In genomic region chr3:38165722-38166387, GRCh38 we compare ENCODE assay signal across 1 cellular context.
TF ChIP-seq lines count a peak whose summit lies in the region.

No MANE protein-coding gene starts in this region.

TF ChIP-seq in K562, 482 proteins besides CTCF, POLR2A, EP300 and RAD21 (continued from another document and continues in another):
- TF ChIP-seq PREB (CRISPR knock-in tag; IDR thresholded peaks at IDR 0.05) (no peak), CBX5 (IDR thresholded peaks at IDR 0.05; ENCODE audit: borderline replicate concordance, low read depth) (0 out of 2 replicates have a peak, but pooled peaks have one; percentile 8), RUNX1 (IDR thresholded peaks at IDR 0.05; ENCODE audit: low read depth) (no peak), NFXL1 (CRISPR knock-in tag; IDR thresholded peaks at IDR 0.05) (no peak), KAT7 (CRISPR knock-in tag; IDR thresholded peaks at IDR 0.05; ENCODE audit: borderline replicate concordance) (peak; percentile 98), RBBP5 (IDR thresholded peaks at IDR 0.05; ENCODE audit: borderline replicate concordance, insufficient read depth, low read length, poor library complexity, severe bottlenecking) (peak; percentile 91), CREB5 (CRISPR knock-in tag; IDR thresholded peaks at IDR 0.05) (no peak), TCF3 (CRISPR knock-in tag; IDR thresholded peaks at IDR 0.05) (no peak), PTTG1 (tag; IDR thresholded peaks at IDR 0.05; ENCODE audit: low read depth) (no peak), GABPB1 (CRISPR knock-in tag; IDR thresholded peaks at IDR 0.05) (no peak), SRF (CRISPR knock-in tag; IDR thresholded peaks at IDR 0.05) (no peak), BRCA1 (IDR thresholded peaks at IDR 0.05) (no peak), BRCA1 (CRISPR knock-in tag; IDR thresholded peaks at IDR 0.05) (peak; percentile 93; the same call in 1 of the 2 replicates), CBFA2T2 (conservative IDR thresholded peaks at IDR 0.05) (no peak), TBL1XR1 (IDR thresholded peaks at IDR 0.05; ENCODE audit: low read length in 2 of 2) (no peak), SMARCA5 (IDR thresholded peaks at IDR 0.05) (no peak), OTX1 (CRISPR knock-in tag; IDR thresholded peaks at IDR 0.05) (no peak), SMARCA4 (IDR thresholded peaks at IDR 0.05) (no peak), ZBTB17 (CRISPR knock-in tag; IDR thresholded peaks at IDR 0.05) (no peak), SMAD3 (CRISPR knock-in tag; conservative IDR thresholded peaks at IDR 0.05) (no peak), EGR1 (conservative IDR thresholded peaks at IDR 0.05) (no peak), PHF20 (IDR thresholded peaks at IDR 0.05; ENCODE audit: partially characterized antibody) (peak; percentile 6), MCM5 (IDR thresholded peaks at IDR 0.05; ENCODE audit: low read depth) (no peak), ZBTB33 (CRISPR knock-in tag; IDR thresholded peaks at IDR 0.05) (no peak), FOXA1 (IDR thresholded peaks at IDR 0.05; ENCODE audit: borderline replicate concordance) (no peak), C11orf30 (IDR thresholded peaks at IDR 0.05; ENCODE audit: low read depth) (no peak), NR2C2 (CRISPR knock-in tag; IDR thresholded peaks at IDR 0.05) (0 out of 2 replicates have a peak, but pooled peaks have one; percentile 5), NR2C2 (tag; IDR thresholded peaks at IDR 0.05) (no peak; the same call in 1 of the 2 replicates), FIP1L1 (IDR thresholded peaks at IDR 0.05; ENCODE audit: low read depth, low read length, poor library complexity, severe bottlenecking) (no peak), MITF (IDR thresholded peaks at IDR 0.05) (no peak), THRAP3 (IDR thresholded peaks at IDR 0.05; ENCODE audit: borderline replicate concordance) (no peak), BHLHE40 (IDR thresholded peaks at IDR 0.05; ENCODE audit: low read length) (no peak), DMBX1 (CRISPR knock-in tag; IDR thresholded peaks at IDR 0.05; ENCODE audit: borderline replicate concordance) (no peak), CREBBP (IDR thresholded peaks at IDR 0.05; ENCODE audit: low read depth, low read length) (no peak), TRIM28 (IDR thresholded peaks at IDR 0.05) (no peak), LCOR (CRISPR knock-in tag; IDR thresholded peaks at IDR 0.05) (no peak), ZNF717 (CRISPR knock-in tag; IDR thresholded peaks at IDR 0.05) (no peak), GABPA (tag; conservative IDR thresholded peaks at IDR 0.05; ENCODE audit: low read depth) (no peak), NFE2 (IDR thresholded peaks at IDR 0.05; ENCODE audit: low read depth) (no peak), IRF1 (CRISPR knock-in tag; IDR thresholded peaks at IDR 0.05; ENCODE audit: borderline replicate concordance) (no peak), HNRNPL (IDR thresholded peaks at IDR 0.05; ENCODE audit: low read depth, low read length) (no peak), CREM (IDR thresholded peaks at IDR 0.05; ENCODE audit: low read depth) (no peak), HIVEP1 (CRISPR knock-in tag; IDR thresholded peaks at IDR 0.05) (no peak), KHSRP (IDR thresholded peaks at IDR 0.05) (no peak), SOX6 (IDR thresholded peaks at IDR 0.05) (no peak; the same call in 1 of the 2 replicates), PML (IDR thresholded peaks at IDR 0.05; ENCODE audit: low read length) (no peak), NR1H2 (CRISPR knock-in tag; IDR thresholded peaks at IDR 0.05) (no peak; the same call in 1 of the 2 replicates), USF2 (CRISPR knock-in tag; IDR thresholded peaks at IDR 0.05) (no peak), SIN3B (IDR thresholded peaks at IDR 0.05; ENCODE audit: low read depth) (peak; percentile 29; the same call in 1 of the 2 replicates), TGIF2 (CRISPR knock-in tag; IDR thresholded peaks at IDR 0.05) (no peak; the same call in 1 of the 2 replicates), SRSF3 (IDR thresholded peaks at IDR 0.05; ENCODE audit: insufficient read depth, low read length) (no peak), GTF2A2 (tag; IDR thresholded peaks at IDR 0.05) (no peak), ETV5 (CRISPR knock-in tag; IDR thresholded peaks at IDR 0.05; ENCODE audit: low read depth) (0 out of 2 replicates have a peak, but pooled peaks have one; percentile 33), STAG1 (CRISPR knock-in tag; IDR thresholded peaks at IDR 0.05; ENCODE audit: borderline replicate concordance) (no peak), HMG20A (CRISPR knock-in tag; conservative IDR thresholded peaks at IDR 0.05) (no peak), PTBP1 (IDR thresholded peaks at IDR 0.05; ENCODE audit: low read depth, low read length) (no peak; the same call in 1 of the 2 replicates), GTF2E2 (tag; IDR thresholded peaks at IDR 0.05) (0 out of 2 replicates have a peak, but pooled peaks have one; percentile 30), SETDB1 (IDR thresholded peaks at IDR 0.05; ENCODE audit: low read length) (no peak), DLX4 (CRISPR knock-in tag; IDR thresholded peaks at IDR 0.05) (no peak), ZNF76 (CRISPR knock-in tag; IDR thresholded peaks at IDR 0.05; ENCODE audit: borderline replicate concordance) (no peak), TCF7 (IDR thresholded peaks at IDR 0.05; ENCODE audit: borderline replicate concordance) (no peak), L3MBTL2 (IDR thresholded peaks at IDR 0.05) (no peak), HDAC8 (tag; IDR thresholded peaks at IDR 0.05) (0 out of 2 replicates have a peak, but pooled peaks have one; percentile 4)
- TF ChIP-seq, protein P1, sequence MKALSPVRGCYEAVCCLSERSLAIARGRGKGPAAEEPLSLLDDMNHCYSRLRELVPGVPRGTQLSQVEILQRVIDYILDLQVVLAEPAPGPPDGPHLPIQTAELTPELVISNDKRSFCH (CRISPR knock-in tag; IDR thresholded peaks at IDR 0.05): no peak
- TF ChIP-seq, protein P1 (tag; IDR thresholded peaks at IDR 0.05): no peak
- TF ChIP-seq, protein P2, sequence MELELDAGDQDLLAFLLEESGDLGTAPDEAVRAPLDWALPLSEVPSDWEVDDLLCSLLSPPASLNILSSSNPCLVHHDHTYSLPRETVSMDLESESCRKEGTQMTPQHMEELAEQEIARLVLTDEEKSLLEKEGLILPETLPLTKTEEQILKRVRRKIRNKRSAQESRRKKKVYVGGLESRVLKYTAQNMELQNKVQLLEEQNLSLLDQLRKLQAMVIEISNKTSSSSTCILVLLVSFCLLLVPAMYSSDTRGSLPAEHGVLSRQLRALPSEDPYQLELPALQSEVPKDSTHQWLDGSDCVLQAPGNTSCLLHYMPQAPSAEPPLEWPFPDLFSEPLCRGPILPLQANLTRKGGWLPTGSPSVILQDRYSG (tag; conservative IDR thresholded peaks at IDR 0.05; ENCODE audit: low read depth): no peak
- TF ChIP-seq, protein P3, sequence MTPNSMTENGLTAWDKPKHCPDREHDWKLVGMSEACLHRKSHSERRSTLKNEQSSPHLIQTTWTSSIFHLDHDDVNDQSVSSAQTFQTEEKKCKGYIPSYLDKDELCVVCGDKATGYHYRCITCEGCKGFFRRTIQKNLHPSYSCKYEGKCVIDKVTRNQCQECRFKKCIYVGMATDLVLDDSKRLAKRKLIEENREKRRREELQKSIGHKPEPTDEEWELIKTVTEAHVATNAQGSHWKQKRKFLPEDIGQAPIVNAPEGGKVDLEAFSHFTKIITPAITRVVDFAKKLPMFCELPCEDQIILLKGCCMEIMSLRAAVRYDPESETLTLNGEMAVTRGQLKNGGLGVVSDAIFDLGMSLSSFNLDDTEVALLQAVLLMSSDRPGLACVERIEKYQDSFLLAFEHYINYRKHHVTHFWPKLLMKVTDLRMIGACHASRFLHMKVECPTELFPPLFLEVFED (CRISPR knock-in tag; conservative IDR thresholded peaks at IDR 0.05): no peak
- TF ChIP-seq, protein P4, sequence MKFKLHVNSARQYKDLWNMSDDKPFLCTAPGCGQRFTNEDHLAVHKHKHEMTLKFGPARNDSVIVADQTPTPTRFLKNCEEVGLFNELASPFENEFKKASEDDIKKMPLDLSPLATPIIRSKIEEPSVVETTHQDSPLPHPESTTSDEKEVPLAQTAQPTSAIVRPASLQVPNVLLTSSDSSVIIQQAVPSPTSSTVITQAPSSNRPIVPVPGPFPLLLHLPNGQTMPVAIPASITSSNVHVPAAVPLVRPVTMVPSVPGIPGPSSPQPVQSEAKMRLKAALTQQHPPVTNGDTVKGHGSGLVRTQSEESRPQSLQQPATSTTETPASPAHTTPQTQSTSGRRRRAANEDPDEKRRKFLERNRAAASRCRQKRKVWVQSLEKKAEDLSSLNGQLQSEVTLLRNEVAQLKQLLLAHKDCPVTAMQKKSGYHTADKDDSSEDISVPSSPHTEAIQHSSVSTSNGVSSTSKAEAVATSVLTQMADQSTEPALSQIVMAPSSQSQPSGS (CRISPR knock-in tag; IDR thresholded peaks at IDR 0.05): no peak; the same call in none of the 2 replicates
- TF ChIP-seq, protein P5, sequence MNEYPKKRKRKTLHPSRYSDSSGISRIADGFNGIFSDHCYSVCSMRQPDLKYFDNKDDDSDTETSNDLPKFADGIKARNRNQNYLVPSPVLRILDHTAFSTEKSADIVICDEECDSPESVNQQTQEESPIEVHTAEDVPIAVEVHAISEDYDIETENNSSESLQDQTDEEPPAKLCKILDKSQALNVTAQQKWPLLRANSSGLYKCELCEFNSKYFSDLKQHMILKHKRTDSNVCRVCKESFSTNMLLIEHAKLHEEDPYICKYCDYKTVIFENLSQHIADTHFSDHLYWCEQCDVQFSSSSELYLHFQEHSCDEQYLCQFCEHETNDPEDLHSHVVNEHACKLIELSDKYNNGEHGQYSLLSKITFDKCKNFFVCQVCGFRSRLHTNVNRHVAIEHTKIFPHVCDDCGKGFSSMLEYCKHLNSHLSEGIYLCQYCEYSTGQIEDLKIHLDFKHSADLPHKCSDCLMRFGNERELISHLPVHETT (CRISPR knock-in tag; conservative IDR thresholded peaks at IDR 0.05 in 1 of 2, IDR thresholded peaks at IDR 0.05 in 1 of 2): peak in 1 of 2 experiments; percentile 6; a peak in 1 of 4 replicates
